ENCODE assay signal across 28 cellular contexts in genomic region chr9:113254991-113255390, GRCh38. TPM values are rescaled to one million over a fixed set of nuclear protein-coding genes. Genes with fewer than 3 reads are reported as not detected.
"Had no signal": no experiment of that assay in that cellular context is flagged by ENCODE, and none has a peak within 500 bp of the region (broad histone marks: within the 10 kb centered on the region; RNA-seq: fewer than 3 reads in every experiment).

No MANE protein-coding gene starts in this region.

- H3K4me1 ChIP-seq: prostate gland, testis, thyroid gland, transverse colon, upper lobe of left lung, vagina had no signal

- H3K27ac ChIP-seq: pancreas, prostate gland, skin epidermis, stomach, testis, thyroid gland, transverse colon, upper lobe of left lung, vagina had no signal

- H3K27me3 ChIP-seq: left lung, pancreas, stomach, testis, thyroid gland, transverse colon, upper lobe of left lung, vagina had no signal

- DNase-seq: kidney glomerular epithelial cell; left cardiac atrium; left lung; mesendoderm; mucosa of descending colon; naive thymus-derived CD4-positive, alpha-beta T cell; nucleus accumbens; pancreas; posterior cingulate gyrus; retina; right cardiac atrium; stimulated activated CD4-positive, alpha-beta T cell treated with anti-CD3 and anti-CD28 coated beads, Interleukin-12 subunit alpha, Interleukin-12 subunit beta, amount 100 ng/mL, for 4 hours; stimulated activated CD4-positive, alpha-beta T cell treated with anti-CD3 and anti-CD28 coated beads, Interleukin-15, amount 100 ng/mL, for 24 hours; stimulated activated CD4-positive, alpha-beta T cell treated with anti-CD3 and anti-CD28 coated beads, Interleukin-2, amount 100 ng/mL, for 24 hours; stimulated activated CD4-positive, alpha-beta T cell treated with anti-CD3 and anti-CD28 coated beads, Interleukin-4, amount 100 ng/mL, for 1 hour; stimulated activated naive B cell treated with anti-CD40 and anti-IgM and Interleukin-4, amounts not matched to agents 10 μg/mL and 1 μg/mL and 100 μg/mL, for 72 hours; stimulated activated naive CD8-positive, alpha-beta T cell treated with anti-CD3 and anti-CD28 coated beads, Interleukin-15, Interleukin-2, amounts not matched to agents 100 U/mL and 50 U/mL, for 24 hours; stomach; testis; thyroid gland; transverse colon had no signal

- H3K4me3 ChIP-seq: left lung, lung, mucosa of descending colon, pancreas, prostate gland, skin epidermis, stomach, testis, thyroid gland, transverse colon, upper lobe of left lung, vagina had no signal

- H3K9me3 ChIP-seq: mucosa of descending colon, pancreas, prostate gland, stomach, testis, thyroid gland, transverse colon, upper lobe of left lung, vagina had no signal

RNA-seq across cellular contexts. Expression of gene RNF183, which starts 48.2 kb away (rescaled TPM):
- polyA plus RNA-seq: keratinocyte; naive thymus-derived CD4-positive, alpha-beta T cell; neural cell; right cardiac atrium had no signal
